8 cellular contexts compared by ENCODE assay signal in genomic region chr6:20291764-20292227, GRCh38.
DNase-seq lines count a peak whose midpoint lies in the region; ATAC-seq and TF ChIP-seq lines count a peak whose summit lies in the region.

No MANE protein-coding gene starts in this region.

- no peak overlapping the region for H3K9ac ChIP-seq in smooth muscle cell (ENCODE audit: low read depth)

- no peaks in the 10 kb centered on the region for H3K4me1 ChIP-seq in smooth muscle cell (ENCODE audit: low read depth)

- no peaks in the 10 kb centered on the region for H3F3A ChIP-seq in smooth muscle cell (ENCODE audit: low read depth)

- ATAC-seq in HG02970 (IDR thresholded peaks at IDR 0.05; ENCODE audit: low FRiP score, unreplicated experiment): peak; percentile 59

- peak overlapping the region; percentile 32 for H3K4me2 ChIP-seq in smooth muscle cell

- TF ChIP-seq CTCF in astrocyte of the cerebellum (IDR thresholded peaks at IDR 0.05; ENCODE audit: low read depth, low read length, missing control alignments) (peak; percentile 94), smooth muscle cell (IDR thresholded peaks at IDR 0.05; ENCODE audit: borderline replicate concordance, insufficient read depth, poor library complexity, severe bottlenecking) (peak; percentile 92)

- DNase-seq in activated gamma-delta T cell treated with Interleukin-2 at 50 U/mL for 16 hours: peak; percentile 74
- no peak for DNase-seq in activated gamma-delta T cell (lab: John Stamatoyannopoulos, UW)
- DNase-seq in NCI-H2029 (lab: John Stamatoyannopoulos, UW): peak; percentile 92
- peak; percentile 68 for DNase-seq in T1000 (lab: John Stamatoyannopoulos, UW)
- peak; percentile 79 for DNase-seq in astrocyte of the cerebellum (ENCODE audit: low read depth)
- DNase-seq in hippocampal formation (lab: John Stamatoyannopoulos, UW): peak; percentile 51 to 56
- peak; percentile 19 for DNase-seq in smooth muscle cell (lab: John Stamatoyannopoulos, UW; ENCODE audit: unreplicated experiment)

- H3K36me3 ChIP-seq in smooth muscle cell (ENCODE audit: low read depth): no peaks in the 10 kb centered on the region

- H2AFZ ChIP-seq in smooth muscle cell (ENCODE audit: low read depth): peak overlapping the region; percentile 37

- no peak overlapping the region for H3K27ac ChIP-seq in smooth muscle cell (ENCODE audit: low read depth)

- in situ Hi-C loops in astrocyte of the cerebellum (cut with HindIII; ENCODE audit: low sequenced_read_pairs): loop anchor here (25.0 kb wide), 1 partner anchor 246 kb away; the partner anchor contains the start of gene CDKAL1

- no peaks in the 10 kb centered on the region for H3K9me3 ChIP-seq in smooth muscle cell (replicated peaks; ENCODE audit: low read depth)

- no peaks in the 10 kb centered on the region for H3K79me2 ChIP-seq in smooth muscle cell (ENCODE audit: low read depth)

- H4K20me1 ChIP-seq in smooth muscle cell (ENCODE audit: low read depth): no peaks in the 10 kb centered on the region

- H3K4me3 ChIP-seq in astrocyte of the cerebellum (ENCODE audit: low read depth, low read length) (no peak overlapping the region), smooth muscle cell (no peak overlapping the region)

- no peaks in the 10 kb centered on the region for H3K27me3 ChIP-seq in smooth muscle cell (ENCODE audit: low read depth)

- 7% methylated on average over 7 of the region's 7 CpGs for WGBS in smooth muscle cell (ENCODE audit: low lambda C conversion rate)
